Comparison of ENCODE assay signal across 1 cellular context in the genomic region with DNA sequence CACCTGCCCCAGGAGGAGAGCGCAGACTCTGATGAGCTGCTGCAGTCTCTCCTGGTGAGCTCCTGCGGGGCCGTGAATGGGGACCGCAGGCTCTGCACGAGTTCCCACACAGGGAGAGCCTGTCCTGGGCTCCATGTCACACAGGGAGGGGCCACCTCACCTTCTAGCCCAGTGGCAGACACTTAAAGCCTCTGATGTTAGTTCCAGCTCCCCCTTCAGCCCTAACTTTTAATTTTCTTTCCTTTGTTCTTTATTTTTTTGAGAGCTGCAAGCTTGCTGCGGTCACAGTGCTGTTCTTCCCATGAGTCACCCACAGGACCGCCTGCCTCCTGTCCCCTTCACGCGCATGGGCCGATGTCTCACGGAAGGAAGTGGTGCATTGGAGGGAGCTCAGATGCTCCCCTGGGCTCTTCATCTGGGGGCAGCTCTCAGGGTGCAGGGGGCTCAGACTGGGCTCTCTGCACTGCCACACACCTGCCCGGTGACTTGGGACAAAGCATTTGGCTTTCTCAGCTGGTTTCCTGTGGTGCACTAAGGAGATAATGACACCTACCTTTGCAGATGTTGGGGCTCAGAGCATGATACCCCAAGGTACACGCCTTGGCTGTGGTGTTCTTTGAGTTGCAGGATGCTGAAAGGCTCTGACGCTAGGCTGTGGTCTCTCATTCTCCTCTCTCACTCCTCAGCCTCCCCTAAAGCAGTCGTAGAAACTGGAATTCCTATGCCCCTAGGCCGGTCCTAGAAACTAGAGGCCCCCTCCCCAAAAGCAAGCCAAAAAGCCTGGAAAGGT.
TF ChIP-seq lines count a peak whose summit lies in the region.

No MANE protein-coding gene starts in this region.

TF ChIP-seq in WTC11, 78 proteins besides CTCF, POLR2A, EP300 and RAD21 (continued from another document):
- TF ChIP-seq, protein P1, sequence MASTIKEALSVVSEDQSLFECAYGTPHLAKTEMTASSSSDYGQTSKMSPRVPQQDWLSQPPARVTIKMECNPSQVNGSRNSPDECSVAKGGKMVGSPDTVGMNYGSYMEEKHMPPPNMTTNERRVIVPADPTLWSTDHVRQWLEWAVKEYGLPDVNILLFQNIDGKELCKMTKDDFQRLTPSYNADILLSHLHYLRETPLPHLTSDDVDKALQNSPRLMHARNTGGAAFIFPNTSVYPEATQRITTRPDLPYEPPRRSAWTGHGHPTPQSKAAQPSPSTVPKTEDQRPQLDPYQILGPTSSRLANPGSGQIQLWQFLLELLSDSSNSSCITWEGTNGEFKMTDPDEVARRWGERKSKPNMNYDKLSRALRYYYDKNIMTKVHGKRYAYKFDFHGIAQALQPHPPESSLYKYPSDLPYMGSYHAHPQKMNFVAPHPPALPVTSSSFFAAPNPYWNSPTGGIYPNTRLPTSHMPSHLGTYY (CRISPR knock-in tag; IDR thresholded peaks at IDR 0.05), result no peak
